Comparison of ENCODE assay signal across 1 cellular context in the genomic region with DNA sequence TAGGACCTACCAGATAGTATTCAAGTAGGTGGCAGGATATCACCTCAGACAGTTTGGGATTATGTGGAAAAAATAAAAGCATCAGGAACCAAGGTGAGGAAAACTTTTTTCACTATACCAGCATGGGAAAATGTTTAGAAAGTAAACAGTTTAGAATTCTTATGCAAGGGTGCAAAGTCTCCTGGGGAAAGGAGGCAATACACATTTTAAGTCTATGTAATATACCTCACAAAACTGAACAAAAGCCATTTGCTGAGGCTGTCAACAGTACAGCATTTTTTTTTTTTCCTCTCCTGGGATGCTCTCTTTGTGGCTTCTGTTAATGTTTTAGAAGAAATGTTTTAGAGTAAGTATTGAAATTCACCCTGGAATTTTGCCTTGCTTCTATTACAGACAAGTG.
TF ChIP-seq lines count a peak whose summit lies in the region.

No MANE protein-coding gene starts in this region.

TF ChIP-seq in HepG2, 621 proteins besides CTCF, POLR2A, EP300 and RAD21 (continued from another document and continues in another):
- TF ChIP-seq, protein P1, sequence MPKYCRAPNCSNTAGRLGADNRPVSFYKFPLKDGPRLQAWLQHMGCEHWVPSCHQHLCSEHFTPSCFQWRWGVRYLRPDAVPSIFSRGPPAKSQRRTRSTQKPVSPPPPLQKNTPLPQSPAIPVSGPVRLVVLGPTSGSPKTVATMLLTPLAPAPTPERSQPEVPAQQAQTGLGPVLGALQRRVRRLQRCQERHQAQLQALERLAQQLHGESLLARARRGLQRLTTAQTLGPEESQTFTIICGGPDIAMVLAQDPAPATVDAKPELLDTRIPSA (CRISPR knock-in tag; IDR thresholded peaks at IDR 0.05; ENCODE audit: borderline replicate concordance), result no peak
- TF ChIP-seq ZNF543 (CRISPR knock-in tag; IDR thresholded peaks at IDR 0.05), result no peak
- TF ChIP-seq, protein P2, sequence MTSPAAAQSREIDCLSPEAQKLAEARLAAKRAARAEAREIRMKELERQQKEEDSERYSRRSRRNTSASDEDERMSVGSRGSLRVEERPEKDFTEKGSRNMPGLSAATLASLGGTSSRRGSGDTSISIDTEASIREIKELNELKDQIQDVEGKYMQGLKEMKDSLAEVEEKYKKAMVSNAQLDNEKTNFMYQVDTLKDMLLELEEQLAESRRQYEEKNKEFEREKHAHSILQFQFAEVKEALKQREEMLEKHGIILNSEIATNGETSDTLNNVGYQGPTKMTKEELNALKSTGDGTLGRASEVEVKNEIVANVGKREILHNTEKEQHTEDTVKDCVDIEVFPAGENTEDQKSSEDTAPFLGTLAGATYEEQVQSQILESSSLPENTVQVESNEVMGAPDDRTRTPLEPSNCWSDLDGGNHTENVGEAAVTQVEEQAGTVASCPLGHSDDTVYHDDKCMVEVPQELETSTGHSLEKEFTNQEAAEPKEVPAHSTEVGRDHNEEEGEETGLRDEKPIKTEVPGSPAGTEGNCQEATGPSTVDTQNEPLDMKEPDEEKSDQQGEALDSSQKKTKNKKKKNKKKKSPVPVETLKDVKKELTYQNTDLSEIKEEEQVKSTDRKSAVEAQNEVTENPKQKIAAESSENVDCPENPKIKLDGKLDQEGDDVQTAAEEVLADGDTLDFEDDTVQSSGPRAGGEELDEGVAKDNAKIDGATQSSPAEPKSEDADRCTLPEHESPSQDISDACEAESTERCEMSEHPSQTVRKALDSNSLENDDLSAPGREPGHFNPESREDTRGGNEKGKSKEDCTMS (CRISPR knock-in tag; conservative IDR thresholded peaks at IDR 0.05), result no peak
- TF ChIP-seq TBL1XR1 (IDR thresholded peaks at IDR 0.05; ENCODE audit: borderline replicate concordance, low read length, partially characterized antibody), result no peak
- no peak for TF ChIP-seq ZNF232 (CRISPR knock-in tag; IDR thresholded peaks at IDR 0.05; ENCODE audit: borderline replicate concordance)
- TF ChIP-seq THAP11 (CRISPR knock-in tag; IDR thresholded peaks at IDR 0.05), result peak; percentile 55
- TF ChIP-seq FOXJ3 (CRISPR knock-in tag; IDR thresholded peaks at IDR 0.05; ENCODE audit: borderline replicate concordance), result peak; percentile 64
- no peak for TF ChIP-seq HNRNPL (IDR thresholded peaks at IDR 0.05; ENCODE audit: low read depth, low read length)
- no peak for TF ChIP-seq ZNF788 (CRISPR knock-in tag; IDR thresholded peaks at IDR 0.05; ENCODE audit: borderline replicate concordance)
- TF ChIP-seq ZBTB7A (CRISPR knock-in tag; IDR thresholded peaks at IDR 0.05), result no peak
- peak; percentile 52; the same call in 1 of the 2 replicates for TF ChIP-seq ZFP1 (CRISPR knock-in tag; IDR thresholded peaks at IDR 0.05)
- no peak for TF ChIP-seq ZKSCAN5 (CRISPR knock-in tag; IDR thresholded peaks at IDR 0.05)
- no peak for TF ChIP-seq ZNF251 (CRISPR knock-in tag; IDR thresholded peaks at IDR 0.05)
- TF ChIP-seq, protein P3, sequence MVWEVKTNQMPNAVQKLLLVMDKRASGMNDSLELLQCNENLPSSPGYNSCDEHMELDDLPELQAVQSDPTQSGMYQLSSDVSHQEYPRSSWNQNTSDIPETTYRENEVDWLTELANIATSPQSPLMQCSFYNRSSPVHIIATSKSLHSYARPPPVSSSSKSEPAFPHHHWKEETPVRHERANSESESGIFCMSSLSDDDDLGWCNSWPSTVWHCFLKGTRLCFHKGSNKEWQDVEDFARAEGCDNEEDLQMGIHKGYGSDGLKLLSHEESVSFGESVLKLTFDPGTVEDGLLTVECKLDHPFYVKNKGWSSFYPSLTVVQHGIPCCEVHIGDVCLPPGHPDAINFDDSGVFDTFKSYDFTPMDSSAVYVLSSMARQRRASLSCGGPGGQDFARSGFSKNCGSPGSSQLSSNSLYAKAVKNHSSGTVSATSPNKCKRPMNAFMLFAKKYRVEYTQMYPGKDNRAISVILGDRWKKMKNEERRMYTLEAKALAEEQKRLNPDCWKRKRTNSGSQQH (CRISPR knock-in tag; IDR thresholded peaks at IDR 0.05; ENCODE audit: low read depth), result no peak
- no peak for TF ChIP-seq ZNF230 (CRISPR knock-in tag; IDR thresholded peaks at IDR 0.05)
- TF ChIP-seq, protein P4, sequence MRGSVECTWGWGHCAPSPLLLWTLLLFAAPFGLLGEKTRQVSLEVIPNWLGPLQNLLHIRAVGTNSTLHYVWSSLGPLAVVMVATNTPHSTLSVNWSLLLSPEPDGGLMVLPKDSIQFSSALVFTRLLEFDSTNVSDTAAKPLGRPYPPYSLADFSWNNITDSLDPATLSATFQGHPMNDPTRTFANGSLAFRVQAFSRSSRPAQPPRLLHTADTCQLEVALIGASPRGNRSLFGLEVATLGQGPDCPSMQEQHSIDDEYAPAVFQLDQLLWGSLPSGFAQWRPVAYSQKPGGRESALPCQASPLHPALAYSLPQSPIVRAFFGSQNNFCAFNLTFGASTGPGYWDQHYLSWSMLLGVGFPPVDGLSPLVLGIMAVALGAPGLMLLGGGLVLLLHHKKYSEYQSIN (CRISPR knock-in tag; IDR thresholded peaks at IDR 0.05; ENCODE audit: borderline replicate concordance), result no peak
- no peak for TF ChIP-seq HOXA7 (CRISPR knock-in tag; IDR thresholded peaks at IDR 0.05)
- TF ChIP-seq BRCA1 (CRISPR knock-in tag; IDR thresholded peaks at IDR 0.05), result no peak
- TF ChIP-seq ZNF160 (CRISPR knock-in tag; IDR thresholded peaks at IDR 0.05), result no peak
- TF ChIP-seq PHF5A (CRISPR knock-in tag; IDR thresholded peaks at IDR 0.05; ENCODE audit: low read depth, unreplicated experiment), result no peak
- TF ChIP-seq CAMTA2 (CRISPR knock-in tag; IDR thresholded peaks at IDR 0.05; ENCODE audit: borderline replicate concordance), result no peak
- no peak for TF ChIP-seq TCF7 (IDR thresholded peaks at IDR 0.05; ENCODE audit: low read depth)
- no peak for TF ChIP-seq ZBTB8A (CRISPR knock-in tag; IDR thresholded peaks at IDR 0.05; ENCODE audit: borderline replicate concordance, low read depth)
- TF ChIP-seq BORCS8-MEF2B (CRISPR knock-in tag; IDR thresholded peaks at IDR 0.05), result no peak
- TF ChIP-seq SP4 (CRISPR knock-in tag; IDR thresholded peaks at IDR 0.05), result no peak
- TF ChIP-seq MBD4 (IDR thresholded peaks at IDR 0.05; ENCODE audit: borderline replicate concordance, low read length), result peak; percentile 52; the same call in 1 of the 2 replicates
- TF ChIP-seq ZNF562 (CRISPR knock-in tag; IDR thresholded peaks at IDR 0.05; ENCODE audit: borderline replicate concordance), result no peak
- 0 out of 2 replicates have a peak, but pooled peaks have one; percentile 54 for TF ChIP-seq POGZ (CRISPR knock-in tag; IDR thresholded peaks at IDR 0.05)
- TF ChIP-seq ZFP36L2 (CRISPR knock-in tag; IDR thresholded peaks at IDR 0.05), result no peak
- no peak for TF ChIP-seq SOX6 (IDR thresholded peaks at IDR 0.05)
- TF ChIP-seq SOX6 (CRISPR knock-in tag; IDR thresholded peaks at IDR 0.05), result peak; percentile 88
- TF ChIP-seq, protein P5, sequence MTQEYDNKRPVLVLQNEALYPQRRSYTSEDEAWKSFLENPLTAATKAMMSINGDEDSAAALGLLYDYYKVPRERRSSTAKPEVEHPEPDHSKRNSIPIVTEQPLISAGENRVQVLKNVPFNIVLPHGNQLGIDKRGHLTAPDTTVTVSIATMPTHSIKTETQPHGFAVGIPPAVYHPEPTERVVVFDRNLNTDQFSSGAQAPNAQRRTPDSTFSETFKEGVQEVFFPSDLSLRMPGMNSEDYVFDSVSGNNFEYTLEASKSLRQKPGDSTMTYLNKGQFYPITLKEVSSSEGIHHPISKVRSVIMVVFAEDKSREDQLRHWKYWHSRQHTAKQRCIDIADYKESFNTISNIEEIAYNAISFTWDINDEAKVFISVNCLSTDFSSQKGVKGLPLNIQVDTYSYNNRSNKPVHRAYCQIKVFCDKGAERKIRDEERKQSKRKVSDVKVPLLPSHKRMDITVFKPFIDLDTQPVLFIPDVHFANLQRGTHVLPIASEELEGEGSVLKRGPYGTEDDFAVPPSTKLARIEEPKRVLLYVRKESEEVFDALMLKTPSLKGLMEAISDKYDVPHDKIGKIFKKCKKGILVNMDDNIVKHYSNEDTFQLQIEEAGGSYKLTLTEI (CRISPR knock-in tag; conservative IDR thresholded peaks at IDR 0.05), result no peak
- TF ChIP-seq ZNF678 (CRISPR knock-in tag; IDR thresholded peaks at IDR 0.05), result no peak
- no peak for TF ChIP-seq ZNF292 (CRISPR knock-in tag; IDR thresholded peaks at IDR 0.05; ENCODE audit: borderline replicate concordance, low read depth)
- TF ChIP-seq, protein P6, sequence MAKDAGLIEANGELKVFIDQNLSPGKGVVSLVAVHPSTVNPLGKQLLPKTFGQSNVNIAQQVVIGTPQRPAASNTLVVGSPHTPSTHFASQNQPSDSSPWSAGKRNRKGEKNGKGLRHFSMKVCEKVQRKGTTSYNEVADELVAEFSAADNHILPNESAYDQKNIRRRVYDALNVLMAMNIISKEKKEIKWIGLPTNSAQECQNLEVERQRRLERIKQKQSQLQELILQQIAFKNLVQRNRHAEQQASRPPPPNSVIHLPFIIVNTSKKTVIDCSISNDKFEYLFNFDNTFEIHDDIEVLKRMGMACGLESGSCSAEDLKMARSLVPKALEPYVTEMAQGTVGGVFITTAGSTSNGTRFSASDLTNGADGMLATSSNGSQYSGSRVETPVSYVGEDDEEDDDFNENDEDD (CRISPR knock-in tag; IDR thresholded peaks at IDR 0.05; ENCODE audit: borderline replicate concordance), result no peak
- TF ChIP-seq, protein P7, sequence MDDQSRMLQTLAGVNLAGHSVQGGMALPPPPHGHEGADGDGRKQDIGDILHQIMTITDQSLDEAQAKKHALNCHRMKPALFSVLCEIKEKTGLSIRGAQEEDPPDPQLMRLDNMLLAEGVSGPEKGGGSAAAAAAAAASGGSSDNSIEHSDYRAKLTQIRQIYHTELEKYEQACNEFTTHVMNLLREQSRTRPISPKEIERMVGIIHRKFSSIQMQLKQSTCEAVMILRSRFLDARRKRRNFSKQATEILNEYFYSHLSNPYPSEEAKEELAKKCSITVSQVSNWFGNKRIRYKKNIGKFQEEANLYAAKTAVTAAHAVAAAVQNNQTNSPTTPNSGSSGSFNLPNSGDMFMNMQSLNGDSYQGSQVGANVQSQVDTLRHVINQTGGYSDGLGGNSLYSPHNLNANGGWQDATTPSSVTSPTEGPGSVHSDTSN (CRISPR knock-in tag; IDR thresholded peaks at IDR 0.05; ENCODE audit: borderline replicate concordance), result no peak
- no peak for TF ChIP-seq REXO4 (CRISPR knock-in tag; IDR thresholded peaks at IDR 0.05; ENCODE audit: borderline replicate concordance)
- no peak for TF ChIP-seq SMYD3 (CRISPR knock-in tag; IDR thresholded peaks at IDR 0.05)
- TF ChIP-seq ZKSCAN1 (IDR thresholded peaks at IDR 0.05; ENCODE audit: low read length), result no peak
- TF ChIP-seq HOXD1 (CRISPR knock-in tag; IDR thresholded peaks at IDR 0.05), result no peak
- TF ChIP-seq, protein P8, sequence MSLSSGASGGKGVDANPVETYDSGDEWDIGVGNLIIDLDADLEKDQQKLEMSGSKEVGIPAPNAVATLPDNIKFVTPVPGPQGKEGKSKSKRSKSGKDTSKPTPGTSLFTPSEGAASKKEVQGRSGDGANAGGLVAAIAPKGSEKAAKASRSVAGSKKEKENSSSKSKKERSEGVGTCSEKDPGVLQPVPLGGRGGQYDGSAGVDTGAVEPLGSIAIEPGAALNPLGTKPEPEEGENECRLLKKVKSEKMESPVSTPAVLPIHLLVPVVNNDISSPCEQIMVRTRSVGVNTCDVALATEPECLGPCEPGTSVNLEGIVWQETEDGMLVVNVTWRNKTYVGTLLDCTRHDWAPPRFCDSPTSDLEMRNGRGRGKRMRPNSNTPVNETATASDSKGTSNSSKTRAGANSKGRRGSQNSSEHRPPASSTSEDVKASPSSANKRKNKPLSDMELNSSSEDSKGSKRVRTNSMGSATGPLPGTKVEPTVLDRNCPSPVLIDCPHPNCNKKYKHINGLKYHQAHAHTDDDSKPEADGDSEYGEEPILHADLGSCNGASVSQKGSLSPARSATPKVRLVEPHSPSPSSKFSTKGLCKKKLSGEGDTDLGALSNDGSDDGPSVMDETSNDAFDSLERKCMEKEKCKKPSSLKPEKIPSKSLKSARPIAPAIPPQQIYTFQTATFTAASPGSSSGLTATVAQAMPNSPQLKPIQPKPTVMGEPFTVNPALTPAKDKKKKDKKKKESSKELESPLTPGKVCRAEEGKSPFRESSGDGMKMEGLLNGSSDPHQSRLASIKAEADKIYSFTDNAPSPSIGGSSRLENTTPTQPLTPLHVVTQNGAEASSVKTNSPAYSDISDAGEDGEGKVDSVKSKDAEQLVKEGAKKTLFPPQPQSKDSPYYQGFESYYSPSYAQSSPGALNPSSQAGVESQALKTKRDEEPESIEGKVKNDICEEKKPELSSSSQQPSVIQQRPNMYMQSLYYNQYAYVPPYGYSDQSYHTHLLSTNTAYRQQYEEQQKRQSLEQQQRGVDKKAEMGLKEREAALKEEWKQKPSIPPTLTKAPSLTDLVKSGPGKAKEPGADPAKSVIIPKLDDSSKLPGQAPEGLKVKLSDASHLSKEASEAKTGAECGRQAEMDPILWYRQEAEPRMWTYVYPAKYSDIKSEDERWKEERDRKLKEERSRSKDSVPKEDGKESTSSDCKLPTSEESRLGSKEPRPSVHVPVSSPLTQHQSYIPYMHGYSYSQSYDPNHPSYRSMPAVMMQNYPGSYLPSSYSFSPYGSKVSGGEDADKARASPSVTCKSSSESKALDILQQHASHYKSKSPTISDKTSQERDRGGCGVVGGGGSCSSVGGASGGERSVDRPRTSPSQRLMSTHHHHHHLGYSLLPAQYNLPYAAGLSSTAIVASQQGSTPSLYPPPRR (CRISPR knock-in tag; IDR thresholded peaks at IDR 0.05; ENCODE audit: borderline replicate concordance), result no peak
- no peak for TF ChIP-seq ZNF496 (CRISPR knock-in tag; IDR thresholded peaks at IDR 0.05; ENCODE audit: insufficient replicate concordance)
- no peak for TF ChIP-seq ZBTB3 (CRISPR knock-in tag; IDR thresholded peaks at IDR 0.05; ENCODE audit: borderline replicate concordance, low read depth)
- TF ChIP-seq, protein P9, sequence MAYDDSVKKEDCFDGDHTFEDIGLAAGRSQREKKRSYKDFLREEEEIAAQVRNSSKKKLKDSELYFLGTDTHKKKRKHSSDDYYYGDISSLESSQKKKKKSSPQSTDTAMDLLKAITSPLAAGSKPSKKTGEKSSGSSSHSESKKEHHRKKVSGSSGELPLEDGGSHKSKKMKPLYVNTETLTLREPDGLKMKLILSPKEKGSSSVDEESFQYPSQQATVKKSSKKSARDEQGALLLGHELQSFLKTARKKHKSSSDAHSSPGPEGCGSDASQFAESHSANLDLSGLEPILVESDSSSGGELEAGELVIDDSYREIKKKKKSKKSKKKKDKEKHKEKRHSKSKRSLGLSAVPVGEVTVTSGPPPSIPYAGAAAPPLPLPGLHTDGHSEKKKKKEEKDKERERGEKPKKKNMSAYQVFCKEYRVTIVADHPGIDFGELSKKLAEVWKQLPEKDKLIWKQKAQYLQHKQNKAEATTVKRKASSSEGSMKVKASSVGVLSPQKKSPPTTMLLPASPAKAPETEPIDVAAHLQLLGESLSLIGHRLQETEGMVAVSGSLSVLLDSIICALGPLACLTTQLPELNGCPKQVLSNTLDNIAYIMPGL (CRISPR knock-in tag; IDR thresholded peaks at IDR 0.05; ENCODE audit: borderline replicate concordance in 1 of 2, low read depth in 1 of 2), result 0 out of 4 replicates have a peak, but pooled peaks of 1 of the 2 experiments have one; percentile 28
- TF ChIP-seq KDM1A (CRISPR knock-in tag; IDR thresholded peaks at IDR 0.05), result no peak
- TF ChIP-seq, protein P10, sequence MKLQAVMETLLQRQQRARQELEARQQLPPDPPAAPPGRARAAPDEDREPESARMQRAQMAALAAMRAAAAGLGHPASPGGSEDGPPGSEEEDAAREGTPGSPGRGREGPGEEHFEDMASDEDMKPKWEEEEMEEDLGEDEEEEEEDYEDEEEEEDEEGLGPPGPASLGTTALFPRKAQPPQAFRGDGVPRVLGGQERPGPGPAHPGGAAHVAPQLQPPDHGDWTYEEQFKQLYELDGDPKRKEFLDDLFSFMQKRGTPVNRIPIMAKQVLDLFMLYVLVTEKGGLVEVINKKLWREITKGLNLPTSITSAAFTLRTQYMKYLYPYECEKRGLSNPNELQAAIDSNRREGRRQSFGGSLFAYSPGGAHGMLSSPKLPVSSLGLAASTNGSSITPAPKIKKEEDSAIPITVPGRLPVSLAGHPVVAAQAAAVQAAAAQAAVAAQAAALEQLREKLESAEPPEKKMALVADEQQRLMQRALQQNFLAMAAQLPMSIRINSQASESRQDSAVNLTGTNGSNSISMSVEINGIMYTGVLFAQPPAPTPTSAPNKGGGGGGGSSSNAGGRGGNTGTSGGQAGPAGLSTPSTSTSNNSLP (IDR thresholded peaks at IDR 0.05; ENCODE audit: low read depth, low read length), result no peak
